In genomic region chr2:159072795-159073194, GRCh38 we compare ENCODE assay signal across 22 cellular contexts.
DNase-seq lines count a peak whose midpoint lies in the region; ATAC-seq, FAIRE-seq and TF ChIP-seq lines count a peak whose summit lies in the region.
"Had no signal": no experiment of that assay in that cellular context is flagged by ENCODE, and none has a peak within 500 bp of the region (broad histone marks: within the 10 kb centered on the region; RNA-seq: fewer than 3 reads in every experiment).

No MANE protein-coding gene starts in this region.

- H3K36me3 Mint-ChIP-seq in activated T-helper 17 cell treated with anti-CD3 and anti-CD28 coated beads, Interleukin-2, amount 50 U/mL, for 72 hours (ENCODE audit: low read depth): no peaks in the 10 kb centered on the region
- H3K36me3 Mint-ChIP-seq: stimulated activated naive B cell treated with anti-CD40 and anti-IgM and Interleukin-4, amounts not matched to agents 10 μg/mL and 1 μg/mL and 100 μg/mL, for 72 hours had no signal

- intact Hi-C loops in left colon (cut with DNase I, micrococcal nuclease): no loop called here

- ATAC-seq in A549: no peak
- ATAC-seq in left colon: peak; percentile 15
- ATAC-seq in HG02884 (IDR thresholded peaks at IDR 0.05; ENCODE audit: unreplicated experiment): no peak
- ATAC-seq in activated T-helper 17 cell treated with anti-CD3 and anti-CD28 coated beads, Interleukin-2, amount 50 U/mL, for 72 hours (replicated peaks): no peak
- no peak for ATAC-seq in HG03571 (IDR thresholded peaks at IDR 0.05; ENCODE audit: unreplicated experiment)
- ATAC-seq: right lobe of liver; stimulated activated naive B cell treated with anti-CD40 and anti-IgM and Interleukin-4, amounts not matched to agents 10 μg/mL and 1 μg/mL and 100 μg/mL, for 72 hours had no signal

- CTCF ChIA-PET in A549 (lab: Yijun Ruan, JAX): interaction anchor here (0.6 to 1.1 kb wide), 2 partner anchors 11 to 171 kb away, joined by 3 to 4 read pairs; no protein-coding TSS in a partner anchor

- H3K4me2 ChIP-seq in A549: peak overlapping the region; percentile 8; the same call in 2 of the 3 replicates

- TF ChIP-seq POLR2A in A549 (IDR thresholded peaks at IDR 0.05; ENCODE audit: low read length): no peak

- no peaks in the 10 kb centered on the region for H3K4me1 Mint-ChIP-seq in activated T-helper 17 cell treated with anti-CD3 and anti-CD28 coated beads, Interleukin-2, amount 50 U/mL, for 72 hours
- H3K4me1 Mint-ChIP-seq: activated CD4-positive, alpha-beta memory T cell treated with anti-CD3 and anti-CD28 coated beads, Interleukin-2, amount 10 ng/mL, durations not matched to agents 7 days and 5 days; stimulated activated naive B cell treated with anti-CD40 and anti-IgM and Interleukin-4, amounts not matched to agents 10 μg/mL and 1 μg/mL and 100 μg/mL, for 72 hours had no signal

- WGBS in A549 (ENCODE audit: missing lambda C conversion rate): 96% methylated on average over 2 of the region's 2 CpGs

- peak overlapping the region in 1 of 2 experiments; percentile 62; a peak in 2 of 6 replicates for H3K27ac ChIP-seq in A549
- H3K27ac ChIP-seq: right lobe of liver, SK-N-MC had no signal

- POLR2A ChIA-PET in A549 (lab: Yijun Ruan, JAX): no interaction called here

- TF ChIP-seq RAD21 in A549 (conservative IDR thresholded peaks at IDR 0.05 in 1 of 2, IDR thresholded peaks at IDR 0.05 in 1 of 2): no peak

- FAIRE-seq in A549 (lab: Jason Lieb, UNC): no peak
- FAIRE-seq: A204.1, H1, TTC549 had no signal

- no peak overlapping the region for H3K27ac Mint-ChIP-seq in activated T-helper 17 cell treated with anti-CD3 and anti-CD28 coated beads, Interleukin-2, amount 50 U/mL, for 72 hours
- H3K27ac Mint-ChIP-seq: activated CD4-positive, alpha-beta memory T cell treated with anti-CD3 and anti-CD28 coated beads, Interleukin-2, amount 10 ng/mL, durations not matched to agents 7 days and 5 days; activated T-helper 2 cell treated with anti-CD3 and anti-CD28 coated beads, Interferon-gamma antibody, Interleukin-2, Interleukin-4, amounts not matched to agents 10 μg/mL and 5 μg/mL and 100 μg/mL, durations not matched to agents 14 hours and 24 hours and 36 hours; stimulated activated naive B cell treated with anti-CD40 and anti-IgM and Interleukin-4, amounts not matched to agents 10 μg/mL and 1 μg/mL and 100 μg/mL, for 72 hours had no signal

- H3K4me1 ChIP-seq in A549: peaks cover 28% of the 10 kb centered on the region
- H3K4me1 ChIP-seq: right lobe of liver had no signal

- no peak for TF ChIP-seq EP300 in A549 (IDR thresholded peaks at IDR 0.05)

- H3K9me3 ChIP-seq in A549: no peaks in the 10 kb centered on the region
- H3K9me3 ChIP-seq: right lobe of liver, uterus had no signal

- no peak for TF ChIP-seq CTCF in A549 (IDR thresholded peaks at IDR 0.05)

- no peaks in the 10 kb centered on the region for H3K27me3 Mint-ChIP-seq in activated T-helper 17 cell treated with anti-CD3 and anti-CD28 coated beads, Interleukin-2, amount 50 U/mL, for 72 hours
- H3K27me3 Mint-ChIP-seq: stimulated activated naive B cell treated with anti-CD40 and anti-IgM and Interleukin-4, amounts not matched to agents 10 μg/mL and 1 μg/mL and 100 μg/mL, for 72 hours had no signal

- H3K4me3 ChIP-seq in A549: no peak overlapping the region
- H3K4me3 ChIP-seq: right lobe of liver, SK-N-MC, uterus had no signal

- no peak overlapping the region for H3K4me3 Mint-ChIP-seq in activated T-helper 17 cell treated with anti-CD3 and anti-CD28 coated beads, Interleukin-2, amount 50 U/mL, for 72 hours
- H3K4me3 Mint-ChIP-seq: activated CD4-positive, alpha-beta memory T cell treated with anti-CD3 and anti-CD28 coated beads, Interleukin-2, amount 10 ng/mL, durations not matched to agents 7 days and 5 days; stimulated activated naive B cell treated with anti-CD40 and anti-IgM and Interleukin-4, amounts not matched to agents 10 μg/mL and 1 μg/mL and 100 μg/mL, for 72 hours had no signal

- DNase-seq in A549 (ENCODE audit: low read depth in 1 of 2, low spot score in 1 of 2) (no peak), RPMI7951 (ENCODE audit: low read depth) (peak; percentile 74), dermis blood vessel endothelial cell (peak; percentile 41), left colon (no peak), middle frontal gyrus (ENCODE audit: extremely low spot score, low spot score) (no peak)
- DNase-seq: activated CD4-positive, alpha-beta memory T cell treated with anti-CD3 and anti-CD28 coated beads, Interleukin-2, amount 10 ng/mL, durations not matched to agents 7 days and 5 days; GF-D8; hypothalamus; NCI-H146; NCI-H345; right lobe of liver; stimulated activated CD4-positive, alpha-beta T cell treated with anti-CD3 and anti-CD28 coated beads, Interleukin-4, amount 100 ng/mL, for 4 hours; stimulated activated naive B cell treated with anti-CD40 and anti-IgM and Interleukin-4, amounts not matched to agents 10 μg/mL and 1 μg/mL and 100 μg/mL, for 72 hours; uterus had no signal

- peaks cover 4% of the 10 kb centered on the region for H3K9me3 Mint-ChIP-seq in activated T-helper 17 cell treated with anti-CD3 and anti-CD28 coated beads, Interleukin-2, amount 50 U/mL, for 72 hours
- H3K9me3 Mint-ChIP-seq: activated CD4-positive, alpha-beta memory T cell treated with anti-CD3 and anti-CD28 coated beads, Interleukin-2, amount 10 ng/mL, durations not matched to agents 7 days and 5 days; activated T-helper 2 cell treated with anti-CD3 and anti-CD28 coated beads, Interferon-gamma antibody, Interleukin-2, Interleukin-4, amounts not matched to agents 10 μg/mL and 5 μg/mL and 100 μg/mL, durations not matched to agents 14 hours and 24 hours and 36 hours; stimulated activated naive B cell treated with anti-CD40 and anti-IgM and Interleukin-4, amounts not matched to agents 10 μg/mL and 1 μg/mL and 100 μg/mL, for 72 hours had no signal

TF ChIP-seq in A549, 52 proteins besides CTCF, POLR2A, EP300 and RAD21:
- no peak for TF ChIP-seq RCOR1 (IDR thresholded peaks at IDR 0.05; ENCODE audit: low read depth, low read length)
- no peak for TF ChIP-seq HOXA7 (CRISPR knock-in tag; IDR thresholded peaks at IDR 0.05)
- no peak for TF ChIP-seq TFCP2L1 (CRISPR knock-in tag; IDR thresholded peaks at IDR 0.05)
- no peak for TF ChIP-seq ELK1 (IDR thresholded peaks at IDR 0.05; ENCODE audit: low read depth, low read length)
- no peak for TF ChIP-seq HEYL (CRISPR knock-in tag; IDR thresholded peaks at IDR 0.05)
- no peak for TF ChIP-seq ZNF302 (CRISPR knock-in tag; IDR thresholded peaks at IDR 0.05)
- TF ChIP-seq RNF2 (IDR thresholded peaks at IDR 0.05; ENCODE audit: borderline replicate concordance, low read depth): no peak
- TF ChIP-seq ATOH8 (CRISPR knock-in tag; IDR thresholded peaks at IDR 0.05; ENCODE audit: low read depth): no peak
- no peak for TF ChIP-seq MAZ (IDR thresholded peaks at IDR 0.05; ENCODE audit: borderline replicate concordance, low read depth, low read length)
- TF ChIP-seq HDAC2 (IDR thresholded peaks at IDR 0.05): no peak
- TF ChIP-seq ESRRA (IDR thresholded peaks at IDR 0.05; ENCODE audit: borderline replicate concordance, low read length): no peak
- TF ChIP-seq FOSL2 (IDR thresholded peaks at IDR 0.05): no peak
- no peak for TF ChIP-seq FOSL2 (CRISPR knock-in tag; IDR thresholded peaks at IDR 0.05)
- TF ChIP-seq ZFP36 (IDR thresholded peaks at IDR 0.05; ENCODE audit: borderline replicate concordance, partially characterized antibody): no peak
- no peak for TF ChIP-seq REST (IDR thresholded peaks at IDR 0.05)
- TF ChIP-seq SREBF2 (IDR thresholded peaks at IDR 0.05): no peak
- no peak for TF ChIP-seq CEBPB (IDR thresholded peaks at IDR 0.05)
- no peak for TF ChIP-seq KDM5A (IDR thresholded peaks at IDR 0.05)
- no peak for TF ChIP-seq EHF (CRISPR knock-in tag; IDR thresholded peaks at IDR 0.05)

Comparison
In these comparisons a context has a peak if more than half of its experiments do, and no peak if none do; other contexts are left out.
1. DNase-seq: peak in RPMI7951 (single experiment) and dermis blood vessel endothelial cell (single experiment); none in A549 (0 of 2), left colon (0 of 2) and middle frontal gyrus (single experiment).